Comparison of ENCODE assay signal across 8 cellular contexts in genomic region chr4:83231620-83232056, GRCh38. TPM values are rescaled to one million over a fixed set of nuclear protein-coding genes. Genes with fewer than 3 reads are reported as not detected.
DNase-seq lines count a peak whose midpoint lies in the region; ATAC-seq and TF ChIP-seq lines count a peak whose summit lies in the region.

No MANE protein-coding gene starts in this region.

- H3K27me3 Mint-ChIP-seq in activated naive CD4-positive, alpha-beta T cell treated with anti-CD3 and anti-CD28 coated beads for 36 hours (ENCODE audit: low read depth) = peaks cover 3% of the 10 kb centered on the region
- peaks cover 37% of the 10 kb centered on the region for H3K27me3 Mint-ChIP-seq in T-helper 1 cell treated with Interleukin-12 subunit alpha and Interleukin-12 subunit beta and Interleukin-4 antibody, amounts not matched to agents 30 μg/mL and 1 μg/mL, for 36 hours (ENCODE audit: low read depth)
- no peaks in the 10 kb centered on the region for H3K27me3 Mint-ChIP-seq in natural killer cell (ENCODE audit: low read depth in 2 of 2)

- TF ChIP-seq CTCF in natural killer cell (IDR thresholded peaks at IDR 0.05) = no peak

- H3K4me1 Mint-ChIP-seq in activated naive CD4-positive, alpha-beta T cell treated with anti-CD3 and anti-CD28 coated beads for 36 hours (ENCODE audit: low read depth) = peaks cover 46% of the 10 kb centered on the region
- H3K4me1 Mint-ChIP-seq in T-helper 1 cell treated with Interleukin-12 subunit alpha and Interleukin-12 subunit beta and Interleukin-4 antibody, amounts not matched to agents 30 μg/mL and 1 μg/mL, for 36 hours (ENCODE audit: low read depth) = peaks cover 57% of the 10 kb centered on the region
- H3K4me1 Mint-ChIP-seq in natural killer cell = peaks cover 54 to 58% of the 10 kb centered on the region in 2 donors

- peak overlapping the region; percentile 16 for H3K27ac Mint-ChIP-seq in activated naive CD4-positive, alpha-beta T cell treated with anti-CD3 and anti-CD28 coated beads for 36 hours
- H3K27ac Mint-ChIP-seq in T-helper 1 cell treated with Interleukin-12 subunit alpha and Interleukin-12 subunit beta and Interleukin-4 antibody, amounts not matched to agents 30 μg/mL and 1 μg/mL, for 36 hours = peak overlapping the region; percentile 54
- peak overlapping the region; percentile 75 to 82 for H3K27ac Mint-ChIP-seq in natural killer cell

- H3K9me3 Mint-ChIP-seq in activated naive CD4-positive, alpha-beta T cell treated with anti-CD3 and anti-CD28 coated beads for 36 hours = no peaks in the 10 kb centered on the region
- H3K9me3 Mint-ChIP-seq in T-helper 1 cell treated with Interleukin-12 subunit alpha and Interleukin-12 subunit beta and Interleukin-4 antibody, amounts not matched to agents 30 μg/mL and 1 μg/mL, for 36 hours = no peaks in the 10 kb centered on the region
- no peaks in the 10 kb centered on the region for H3K9me3 Mint-ChIP-seq in natural killer cell

- no peak overlapping the region for H3K4me3 Mint-ChIP-seq in activated naive CD4-positive, alpha-beta T cell treated with anti-CD3 and anti-CD28 coated beads for 36 hours
- peak overlapping the region; percentile 15 for H3K4me3 Mint-ChIP-seq in T-helper 1 cell treated with Interleukin-12 subunit alpha and Interleukin-12 subunit beta and Interleukin-4 antibody, amounts not matched to agents 30 μg/mL and 1 μg/mL, for 36 hours
- peak overlapping the region; percentile 77 for H3K4me3 Mint-ChIP-seq in natural killer cell

- ATAC-seq in HG03066 (IDR thresholded peaks at IDR 0.05; ENCODE audit: low read depth, unreplicated experiment) = peak; percentile 71
- ATAC-seq in natural killer cell = peak; percentile 55 to 82 (median 77)

- H3K36me3 Mint-ChIP-seq in activated naive CD4-positive, alpha-beta T cell treated with anti-CD3 and anti-CD28 coated beads for 36 hours (ENCODE audit: low read depth) = peaks cover 9% of the 10 kb centered on the region
- peaks cover 22% of the 10 kb centered on the region for H3K36me3 Mint-ChIP-seq in T-helper 1 cell treated with Interleukin-12 subunit alpha and Interleukin-12 subunit beta and Interleukin-4 antibody, amounts not matched to agents 30 μg/mL and 1 μg/mL, for 36 hours (ENCODE audit: low read depth)
- no peaks in the 10 kb centered on the region for H3K36me3 Mint-ChIP-seq in natural killer cell

- intact Hi-C loops in activated naive CD4-positive, alpha-beta T cell treated with anti-CD3 and anti-CD28 coated beads for 36 hours (cut with micrococcal nuclease) = loop anchor here (1.0 kb wide), 2 partner anchors 12 to 157 kb away; no protein-coding TSS in a partner anchor
- intact Hi-C loops in natural killer cell (cut with micrococcal nuclease) = no loop called here

- CTCF ChIA-PET in activated naive CD4-positive, alpha-beta T cell treated with anti-CD3 and anti-CD28 coated beads for 36 hours (lab: Charles Lee) = interaction anchor here (0.7 to 1.0 kb wide), 3 partner anchors 21 to 326 kb away, joined by 3 to 7 read pairs (median 5); no protein-coding TSS in a partner anchor

- DNase-seq in activated naive CD4-positive, alpha-beta T cell treated with anti-CD3 and anti-CD28 coated beads for 36 hours = peak; percentile 68
- DNase-seq in activated naive CD4-positive, alpha-beta T cell treated with anti-CD3 and anti-CD28 coated beads, Interleukin-2, amount 50 U/mL, for 16 hours = no peak
- no peak for DNase-seq in natural killer cell
- no peak for DNase-seq in hippocampal formation (lab: John Stamatoyannopoulos, UW)
- DNase-seq in SK-N-DZ (ENCODE audit: low spot score) = no peak
- no peak for DNase-seq in NCI-H446 (lab: John Stamatoyannopoulos, UW)

RNA-seq across cellular contexts. Expression of gene COQ2, which starts 53.0 kb away (rescaled TPM):
- total RNA-seq in activated naive CD4-positive, alpha-beta T cell treated with anti-CD3 and anti-CD28 coated beads for 36 hours = 10 to 100 TPM; 18.7 to 19.5 TPM
- total RNA-seq in natural killer cell = 1 to 10 TPM; 4.7 to 9.7 (median 7.0) TPM
- 9.5 and 11.4 TPM in 2 replicates for polyA plus RNA-seq in SK-N-DZ (2014; cell fraction: cytosol; rRNA removed)
- polyA plus RNA-seq in SK-N-DZ (2014; cell fraction: nucleus; rRNA removed) = 5.5 and 10.5 TPM in 2 replicates

Comparison
In these comparisons a context has a peak if more than half of its experiments do, and no peak if none do; other contexts are left out.
1. H3K27ac Mint-ChIP-seq: peak in every context shown above with its lines; median percentile 78 in natural killer cell; 54 in T-helper 1 cell treated with Interleukin-12 subunit alpha and Interleukin-12 subunit beta and Interleukin-4 antibody, amounts not matched to agents 30 μg/mL and 1 μg/mL, for 36 hours; 16 in activated naive CD4-positive, alpha-beta T cell treated with anti-CD3 and anti-CD28 coated beads for 36 hours.